Comparison of ENCODE assay signal across 20 cellular contexts in the genomic region with DNA sequence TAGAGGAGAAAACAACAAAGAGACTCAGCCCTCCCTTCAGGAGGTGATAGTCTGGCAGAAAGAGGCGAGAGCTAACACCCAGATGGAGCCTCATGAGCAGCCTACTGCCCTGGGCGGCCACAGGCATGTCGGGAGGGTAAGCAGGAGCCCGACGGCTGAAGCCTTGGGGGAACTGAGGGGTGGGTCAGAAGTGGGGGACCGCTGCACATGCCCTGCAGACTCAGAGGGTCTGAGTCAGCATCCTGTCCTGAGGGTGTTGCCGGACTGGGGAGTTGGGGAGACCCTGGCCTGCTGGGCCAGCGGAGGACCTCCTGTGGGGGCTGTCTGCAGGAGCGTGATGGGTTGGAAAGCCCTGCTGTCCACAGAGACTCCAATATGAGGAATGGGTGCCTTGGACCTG.
"Had no signal": no experiment of that assay in that cellular context is flagged by ENCODE, and none has a peak within 500 bp of the region (broad histone marks: within the 10 kb centered on the region; RNA-seq: fewer than 3 reads in every experiment).

No MANE protein-coding gene starts in this region.

- H3K27me3 ChIP-seq: dorsolateral prefrontal cortex, hepatocyte, suprapubic skin, thyroid gland, upper lobe of left lung, uterus had no signal

- H3K27ac ChIP-seq: hepatocyte, neutrophil, skin epidermis, suprapubic skin, thyroid gland, upper lobe of left lung, uterus had no signal

- ATAC-seq: left cardiac atrium; sciatic nerve; stimulated activated naive CD8-positive, alpha-beta T cell treated with anti-CD3 and anti-CD28 coated beads, Interleukin-15, Interleukin-2, amounts not matched to agents 100 U/mL and 50 U/mL, for 24 hours had no signal

- DNase-seq: cortex of kidney; dorsolateral prefrontal cortex; effector CD8-positive, alpha-beta T cell; foreskin melanocyte; head of caudate nucleus; kidney; left cardiac atrium; mammary epithelial cell; nephron progenitor cell; stimulated activated CD4-positive, alpha-beta T cell treated with anti-CD3 and anti-CD28 coated beads, Interleukin-12 subunit alpha, Interleukin-12 subunit beta, amount 100 ng/mL, for 4 hours; stimulated activated naive CD8-positive, alpha-beta T cell treated with anti-CD3 and anti-CD28 coated beads, Interleukin-15, Interleukin-2, amounts not matched to agents 100 U/mL and 50 U/mL, for 24 hours; thyroid gland; upper lobe of left lung; uterus had no signal

- H3K4me3 ChIP-seq: dorsolateral prefrontal cortex, hepatocyte, skin epidermis, suprapubic skin, thyroid gland, upper lobe of left lung, uterus had no signal

- H3K4me3 Mint-ChIP-seq: mesothelial cell of epicardium, nephron progenitor cell had no signal

- H3K9me3 ChIP-seq: neutrophil, suprapubic skin, thyroid gland, upper lobe of left lung, uterus had no signal

- H3K36me3 Mint-ChIP-seq: mesothelial cell of epicardium had no signal

- H3K36me3 ChIP-seq: neutrophil, suprapubic skin, thyroid gland, upper lobe of left lung, uterus had no signal
